ENCODE assay signal across 1 cellular context in the genomic region with DNA sequence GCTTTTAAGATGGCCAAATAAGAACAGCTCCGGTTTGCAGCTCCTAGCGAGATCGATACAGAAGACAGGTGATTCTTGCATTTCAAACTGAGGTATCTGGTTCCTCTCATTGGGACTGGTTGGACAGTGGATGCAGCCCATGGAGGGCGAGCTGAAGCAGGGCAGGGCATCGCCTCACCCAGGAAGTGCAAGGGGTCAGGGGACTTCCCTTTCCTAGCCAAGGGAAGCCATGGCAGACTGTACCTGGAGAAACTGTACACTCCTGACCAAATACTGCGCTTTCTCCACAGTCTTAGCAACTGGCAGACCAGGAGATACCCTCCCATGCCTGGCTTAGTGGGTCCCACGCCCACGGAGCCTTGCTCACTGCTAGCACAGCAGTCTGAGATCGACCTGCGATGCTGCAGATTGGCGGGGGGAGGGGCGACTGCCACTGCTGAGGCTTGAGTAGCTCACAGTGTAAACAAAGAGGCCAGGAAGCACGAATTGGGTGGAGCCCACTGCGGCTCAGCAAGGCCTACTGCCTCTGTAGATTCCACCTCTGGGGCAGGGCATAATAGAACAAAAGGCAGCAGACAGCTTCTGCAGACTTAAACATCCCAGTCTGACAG.
TF ChIP-seq lines count a peak whose summit lies in the region.
"Not testable (repeated sequence)": the region's sequence is repeated elsewhere in the genome, so short reads cannot be mapped to it uniquely, and the experiment has no call there.

No MANE protein-coding gene starts in this region.

TF ChIP-seq in HepG2, 621 proteins besides CTCF, POLR2A, EP300 and RAD21 (continued from another document):
- TF ChIP-seq MEIS2 (CRISPR knock-in tag; IDR thresholded peaks at IDR 0.05) (peak; percentile 33; the same call in 1 of the 2 replicates), RXRA (CRISPR knock-in tag; IDR thresholded peaks at IDR 0.05) (0 out of 2 replicates have a peak, but pooled peaks have one; percentile 19), SOX5 (CRISPR knock-in tag; IDR thresholded peaks at IDR 0.05; ENCODE audit: borderline replicate concordance) (peak; percentile 29; the same call in 1 of the 2 replicates), GABPB1 (CRISPR knock-in tag; IDR thresholded peaks at IDR 0.05) (peak; percentile 12; the same call in 1 of the 2 replicates), HDAC1 (CRISPR knock-in tag; IDR thresholded peaks at IDR 0.05) (peak; percentile 28; the same call in 1 of the 2 replicates), GABPA (CRISPR knock-in tag; IDR thresholded peaks at IDR 0.05; ENCODE audit: low read depth) (0 out of 2 replicates have a peak, but pooled peaks have one; percentile 4), ELF3 (CRISPR knock-in tag; IDR thresholded peaks at IDR 0.05) (peak; percentile 36; the same call in 1 of the 2 replicates), DR1 (CRISPR knock-in tag; IDR thresholded peaks at IDR 0.05) (peak; percentile 42; the same call in 1 of the 2 replicates), XRCC5 (optimal IDR thresholded peaks at IDR 0.05; ENCODE audit: low read length) (peak; percentile 21)
- TF ChIP-seq, protein P1, sequence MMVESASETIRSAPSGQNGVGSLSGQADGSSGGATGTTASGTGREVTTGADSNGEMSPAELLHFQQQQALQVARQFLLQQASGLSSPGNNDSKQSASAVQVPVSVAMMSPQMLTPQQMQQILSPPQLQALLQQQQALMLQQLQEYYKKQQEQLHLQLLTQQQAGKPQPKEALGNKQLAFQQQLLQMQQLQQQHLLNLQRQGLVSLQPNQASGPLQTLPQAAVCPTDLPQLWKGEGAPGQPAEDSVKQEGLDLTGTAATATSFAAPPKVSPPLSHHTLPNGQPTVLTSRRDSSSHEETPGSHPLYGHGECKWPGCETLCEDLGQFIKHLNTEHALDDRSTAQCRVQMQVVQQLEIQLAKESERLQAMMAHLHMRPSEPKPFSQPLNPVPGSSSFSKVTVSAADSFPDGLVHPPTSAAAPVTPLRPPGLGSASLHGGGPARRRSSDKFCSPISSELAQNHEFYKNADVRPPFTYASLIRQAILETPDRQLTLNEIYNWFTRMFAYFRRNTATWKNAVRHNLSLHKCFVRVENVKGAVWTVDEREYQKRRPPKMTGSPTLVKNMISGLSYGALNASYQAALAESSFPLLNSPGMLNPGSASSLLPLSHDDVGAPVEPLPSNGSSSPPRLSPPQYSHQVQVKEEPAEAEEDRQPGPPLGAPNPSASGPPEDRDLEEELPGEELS (CRISPR knock-in tag; IDR thresholded peaks at IDR 0.05) = peak; percentile 59; the same call in 1 of the 2 replicates
- TF ChIP-seq, protein P2, sequence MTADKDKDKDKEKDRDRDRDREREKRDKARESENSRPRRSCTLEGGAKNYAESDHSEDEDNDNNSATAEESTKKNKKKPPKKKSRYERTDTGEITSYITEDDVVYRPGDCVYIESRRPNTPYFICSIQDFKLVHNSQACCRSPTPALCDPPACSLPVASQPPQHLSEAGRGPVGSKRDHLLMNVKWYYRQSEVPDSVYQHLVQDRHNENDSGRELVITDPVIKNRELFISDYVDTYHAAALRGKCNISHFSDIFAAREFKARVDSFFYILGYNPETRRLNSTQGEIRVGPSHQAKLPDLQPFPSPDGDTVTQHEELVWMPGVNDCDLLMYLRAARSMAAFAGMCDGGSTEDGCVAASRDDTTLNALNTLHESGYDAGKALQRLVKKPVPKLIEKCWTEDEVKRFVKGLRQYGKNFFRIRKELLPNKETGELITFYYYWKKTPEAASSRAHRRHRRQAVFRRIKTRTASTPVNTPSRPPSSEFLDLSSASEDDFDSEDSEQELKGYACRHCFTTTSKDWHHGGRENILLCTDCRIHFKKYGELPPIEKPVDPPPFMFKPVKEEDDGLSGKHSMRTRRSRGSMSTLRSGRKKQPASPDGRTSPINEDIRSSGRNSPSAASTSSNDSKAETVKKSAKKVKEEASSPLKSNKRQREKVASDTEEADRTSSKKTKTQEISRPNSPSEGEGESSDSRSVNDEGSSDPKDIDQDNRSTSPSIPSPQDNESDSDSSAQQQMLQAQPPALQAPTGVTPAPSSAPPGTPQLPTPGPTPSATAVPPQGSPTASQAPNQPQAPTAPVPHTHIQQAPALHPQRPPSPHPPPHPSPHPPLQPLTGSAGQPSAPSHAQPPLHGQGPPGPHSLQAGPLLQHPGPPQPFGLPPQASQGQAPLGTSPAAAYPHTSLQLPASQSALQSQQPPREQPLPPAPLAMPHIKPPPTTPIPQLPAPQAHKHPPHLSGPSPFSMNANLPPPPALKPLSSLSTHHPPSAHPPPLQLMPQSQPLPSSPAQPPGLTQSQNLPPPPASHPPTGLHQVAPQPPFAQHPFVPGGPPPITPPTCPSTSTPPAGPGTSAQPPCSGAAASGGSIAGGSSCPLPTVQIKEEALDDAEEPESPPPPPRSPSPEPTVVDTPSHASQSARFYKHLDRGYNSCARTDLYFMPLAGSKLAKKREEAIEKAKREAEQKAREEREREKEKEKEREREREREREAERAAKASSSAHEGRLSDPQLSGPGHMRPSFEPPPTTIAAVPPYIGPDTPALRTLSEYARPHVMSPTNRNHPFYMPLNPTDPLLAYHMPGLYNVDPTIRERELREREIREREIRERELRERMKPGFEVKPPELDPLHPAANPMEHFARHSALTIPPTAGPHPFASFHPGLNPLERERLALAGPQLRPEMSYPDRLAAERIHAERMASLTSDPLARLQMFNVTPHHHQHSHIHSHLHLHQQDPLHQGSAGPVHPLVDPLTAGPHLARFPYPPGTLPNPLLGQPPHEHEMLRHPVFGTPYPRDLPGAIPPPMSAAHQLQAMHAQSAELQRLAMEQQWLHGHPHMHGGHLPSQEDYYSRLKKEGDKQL (CRISPR knock-in tag; IDR thresholded peaks at IDR 0.05; ENCODE audit: low read depth) = peak; percentile 29; the same call in 1 of the 2 replicates
- TF ChIP-seq, protein P3, sequence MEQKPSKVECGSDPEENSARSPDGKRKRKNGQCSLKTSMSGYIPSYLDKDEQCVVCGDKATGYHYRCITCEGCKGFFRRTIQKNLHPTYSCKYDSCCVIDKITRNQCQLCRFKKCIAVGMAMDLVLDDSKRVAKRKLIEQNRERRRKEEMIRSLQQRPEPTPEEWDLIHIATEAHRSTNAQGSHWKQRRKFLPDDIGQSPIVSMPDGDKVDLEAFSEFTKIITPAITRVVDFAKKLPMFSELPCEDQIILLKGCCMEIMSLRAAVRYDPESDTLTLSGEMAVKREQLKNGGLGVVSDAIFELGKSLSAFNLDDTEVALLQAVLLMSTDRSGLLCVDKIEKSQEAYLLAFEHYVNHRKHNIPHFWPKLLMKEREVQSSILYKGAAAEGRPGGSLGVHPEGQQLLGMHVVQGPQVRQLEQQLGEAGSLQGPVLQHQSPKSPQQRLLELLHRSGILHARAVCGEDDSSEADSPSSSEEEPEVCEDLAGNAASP (CRISPR knock-in tag; IDR thresholded peaks at IDR 0.05; ENCODE audit: borderline replicate concordance) = 0 out of 2 replicates have a peak, but pooled peaks have one; percentile 24
- TF ChIP-seq GABPA (IDR thresholded peaks at IDR 0.05; ENCODE audit: low read depth, low read length) = not testable (repeated sequence)
- TF ChIP-seq, protein P4, sequence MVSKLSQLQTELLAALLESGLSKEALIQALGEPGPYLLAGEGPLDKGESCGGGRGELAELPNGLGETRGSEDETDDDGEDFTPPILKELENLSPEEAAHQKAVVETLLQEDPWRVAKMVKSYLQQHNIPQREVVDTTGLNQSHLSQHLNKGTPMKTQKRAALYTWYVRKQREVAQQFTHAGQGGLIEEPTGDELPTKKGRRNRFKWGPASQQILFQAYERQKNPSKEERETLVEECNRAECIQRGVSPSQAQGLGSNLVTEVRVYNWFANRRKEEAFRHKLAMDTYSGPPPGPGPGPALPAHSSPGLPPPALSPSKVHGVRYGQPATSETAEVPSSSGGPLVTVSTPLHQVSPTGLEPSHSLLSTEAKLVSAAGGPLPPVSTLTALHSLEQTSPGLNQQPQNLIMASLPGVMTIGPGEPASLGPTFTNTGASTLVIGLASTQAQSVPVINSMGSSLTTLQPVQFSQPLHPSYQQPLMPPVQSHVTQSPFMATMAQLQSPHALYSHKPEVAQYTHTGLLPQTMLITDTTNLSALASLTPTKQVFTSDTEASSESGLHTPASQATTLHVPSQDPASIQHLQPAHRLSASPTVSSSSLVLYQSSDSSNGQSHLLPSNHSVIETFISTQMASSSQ (IDR thresholded peaks at IDR 0.05; ENCODE audit: low read depth) = not testable (repeated sequence)
- TF ChIP-seq, protein P4 (CRISPR knock-in tag; IDR thresholded peaks at IDR 0.05; ENCODE audit: borderline replicate concordance) = 0 out of 2 replicates have a peak, but pooled peaks have one; percentile 34
